ENCODE assay signal across 13 cellular contexts in genomic region chr5:1255081-1255561, GRCh38. TPM values are rescaled to one million over a fixed set of nuclear protein-coding genes. Genes with fewer than 3 reads are reported as not detected.
DNase-seq lines count a peak whose midpoint lies in the region; ATAC-seq, FAIRE-seq and TF ChIP-seq lines count a peak whose summit lies in the region.
"Had no signal": no experiment of that assay in that cellular context is flagged by ENCODE, and none has a peak within 500 bp of the region (broad histone marks: within the 10 kb centered on the region; RNA-seq: fewer than 3 reads in every experiment).

No MANE protein-coding gene starts in this region.

- H3K4me1 Mint-ChIP-seq in activated CD8-positive, alpha-beta memory T cell treated with anti-CD3 and anti-CD28 coated beads, Interleukin-2, amount 10 ng/mL, durations not matched to agents 7 days and 5 days = peaks cover 16% of the 10 kb centered on the region
- H3K4me1 Mint-ChIP-seq in central memory CD8-positive, alpha-beta T cell = peaks cover 17% of the 10 kb centered on the region

- ATAC-seq in Right ventricle myocardium inferior (no peak), SK-N-SH treated with all-trans-retinoic acid at 6 μM for 48 hours (no peak), HG03354 (IDR thresholded peaks at IDR 0.05; ENCODE audit: poor library complexity, severe bottlenecking, unreplicated experiment) (no peak)
- ATAC-seq in activated CD8-positive, alpha-beta memory T cell treated with anti-CD3 and anti-CD28 coated beads, Interleukin-2, amount 10 ng/mL, durations not matched to agents 7 days and 5 days = peak; percentile 87
- peak; percentile 75 for ATAC-seq in central memory CD8-positive, alpha-beta T cell (replicated peaks; ENCODE audit: extremely low read depth, poor library complexity, severe bottlenecking)
- ATAC-seq: gastroesophageal sphincter, lower lobe of right lung had no signal

- intact Hi-C loops in Right ventricle myocardium inferior (cut with DNase I) = no loop called here

- peaks cover 2% of the 10 kb centered on the region for H3K27me3 Mint-ChIP-seq in activated CD8-positive, alpha-beta memory T cell treated with anti-CD3 and anti-CD28 coated beads, Interleukin-2, amount 10 ng/mL, durations not matched to agents 7 days and 5 days
- no peaks in the 10 kb centered on the region for H3K27me3 Mint-ChIP-seq in central memory CD8-positive, alpha-beta T cell

- no peaks in the 10 kb centered on the region for H3K9me3 ChIP-seq in right atrium auricular region
- H3K9me3 ChIP-seq in thymus (ENCODE audit: control insufficient read depth) = no peaks in the 10 kb centered on the region
- H3K9me3 ChIP-seq: gastroesophageal sphincter, lower lobe of right lung had no signal

- no peaks in the 10 kb centered on the region for H3K36me3 Mint-ChIP-seq in activated CD8-positive, alpha-beta memory T cell treated with anti-CD3 and anti-CD28 coated beads, Interleukin-2, amount 10 ng/mL, durations not matched to agents 7 days and 5 days
- H3K36me3 Mint-ChIP-seq in central memory CD8-positive, alpha-beta T cell (ENCODE audit: insufficient read depth) = peaks cover 2% of the 10 kb centered on the region

- TF ChIP-seq CTCF in right atrium auricular region (IDR thresholded peaks at IDR 0.05) = no peak

- CTCF ChIA-PET in activated CD8-positive, alpha-beta memory T cell treated with anti-CD3 and anti-CD28 coated beads, Interleukin-2, amount 10 ng/mL, durations not matched to agents 7 days and 5 days (lab: Charles Lee) = interaction anchor here (1.1 kb wide), 1 partner anchor 81 kb away, joined by 4 read pairs; no protein-coding TSS in a partner anchor

- no peak for FAIRE-seq in frontal cortex (lab: Jason Lieb, UNC)

- H3K27ac ChIP-seq in right atrium auricular region (no peak overlapping the region), thymus (ENCODE audit: low read depth) (peak overlapping the region; percentile 32)
- H3K27ac ChIP-seq: gastroesophageal sphincter, lower lobe of right lung had no signal

- H3K4me1 ChIP-seq in right atrium auricular region (no peaks in the 10 kb centered on the region), thymus (ENCODE audit: control insufficient read depth, insufficient read depth, low read length) (peaks cover 22% of the 10 kb centered on the region)
- H3K4me1 ChIP-seq: gastroesophageal sphincter, lower lobe of right lung had no signal

- H3K4me3 Mint-ChIP-seq in activated CD8-positive, alpha-beta memory T cell treated with anti-CD3 and anti-CD28 coated beads, Interleukin-2, amount 10 ng/mL, durations not matched to agents 7 days and 5 days = no peak overlapping the region
- peak overlapping the region; percentile 63 for H3K4me3 Mint-ChIP-seq in central memory CD8-positive, alpha-beta T cell

- H3K9me3 Mint-ChIP-seq in activated CD8-positive, alpha-beta memory T cell treated with anti-CD3 and anti-CD28 coated beads, Interleukin-2, amount 10 ng/mL, durations not matched to agents 7 days and 5 days (ENCODE audit: low read depth) = no peaks in the 10 kb centered on the region
- H3K9me3 Mint-ChIP-seq in central memory CD8-positive, alpha-beta T cell = no peaks in the 10 kb centered on the region

- DNase-seq in Right ventricle myocardium inferior (ENCODE audit: missing footprints) (peak; percentile 50), right atrium auricular region (ENCODE audit: low spot score) (no peak), frontal cortex (ENCODE audit: low spot score in 2 of 2) (no peak)
- DNase-seq in activated CD8-positive, alpha-beta memory T cell treated with anti-CD3 and anti-CD28 coated beads, Interleukin-2, amount 10 ng/mL, durations not matched to agents 7 days and 5 days = peak; percentile 74
- DNase-seq in central memory CD8-positive, alpha-beta T cell (ENCODE audit: low spot score in 2 of 2) = peak in 1 of 2 donors; percentile 34
- DNase-seq: lower lobe of right lung, NCI-H2029 treated with DMSO at 0.1 percent for 48 hours, posterior cingulate gyrus, Right ventricle myocardium superior had no signal

- no peaks in the 10 kb centered on the region for H3K27me3 ChIP-seq in right atrium auricular region
- no peaks in the 10 kb centered on the region for H3K27me3 ChIP-seq in thymus (ENCODE audit: control insufficient read depth, insufficient read depth)

- no peak overlapping the region for H3K27ac Mint-ChIP-seq in activated CD8-positive, alpha-beta memory T cell treated with anti-CD3 and anti-CD28 coated beads, Interleukin-2, amount 10 ng/mL, durations not matched to agents 7 days and 5 days
- H3K27ac Mint-ChIP-seq in central memory CD8-positive, alpha-beta T cell (ENCODE audit: low read depth) = no peak overlapping the region

- 48% methylated on average over 16 of the region's 16 CpGs for WGBS in thymus

- H3K36me3 ChIP-seq in right atrium auricular region = no peaks in the 10 kb centered on the region
- no peaks in the 10 kb centered on the region for H3K36me3 ChIP-seq in thymus (ENCODE audit: control insufficient read depth, insufficient read depth)
- H3K36me3 ChIP-seq: gastroesophageal sphincter, lower lobe of right lung had no signal

- H3K4me3 ChIP-seq in right atrium auricular region (no peak overlapping the region), thymus (ENCODE audit: low read length) (no peak overlapping the region)
- H3K4me3 ChIP-seq: gastroesophageal sphincter, lower lobe of right lung had no signal

TF ChIP-seq in SK-N-SH treated with all-trans-retinoic acid at 6 μM for 48 hours, 23 proteins besides CTCF, POLR2A, EP300 and RAD21:
- TF ChIP-seq ISL1 (CRISPR knock-in tag; IDR thresholded peaks at IDR 0.05) (no peak), TOX (CRISPR knock-in tag; IDR thresholded peaks at IDR 0.05; ENCODE audit: borderline replicate concordance) (no peak), ZNF8 (CRISPR knock-in tag; IDR thresholded peaks at IDR 0.05) (no peak), TSHZ2 (CRISPR knock-in tag; IDR thresholded peaks at IDR 0.05) (no peak), PPARA (CRISPR knock-in tag; IDR thresholded peaks at IDR 0.05; ENCODE audit: borderline replicate concordance) (no peak), RARB (CRISPR knock-in tag; IDR thresholded peaks at IDR 0.05) (no peak), TCF4 (CRISPR knock-in tag; IDR thresholded peaks at IDR 0.05; ENCODE audit: borderline replicate concordance) (no peak)

RNA-seq across cellular contexts. Expression of gene SLC6A18, which starts 29.9 kb away (rescaled TPM):
- total RNA-seq in Right ventricle myocardium inferior = not detected
- not detected for total RNA-seq in right atrium auricular region
- not detected for total RNA-seq in activated CD8-positive, alpha-beta memory T cell treated with anti-CD3 and anti-CD28 coated beads, Interleukin-2, amount 10 ng/mL, durations not matched to agents 7 days and 5 days
- 0.05 TPM for polyA plus RNA-seq in thymus
- total RNA-seq in frontal cortex = not detected
- total RNA-seq: gastroesophageal sphincter, lower lobe of right lung, Right ventricle myocardium superior had no signal

RNA-seq across cellular contexts. Expression of gene TERT, which starts 39.7 kb away (rescaled TPM):
- total RNA-seq in Right ventricle myocardium inferior (not detected), right atrium auricular region (not detected), frontal cortex (not detected)
- total RNA-seq in activated CD8-positive, alpha-beta memory T cell treated with anti-CD3 and anti-CD28 coated beads, Interleukin-2, amount 10 ng/mL, durations not matched to agents 7 days and 5 days = 1 to 10 TPM in 1 of 2 experiments, under 1 TPM in 1; 0.82 to 1.5 TPM
- 1.9 TPM for polyA plus RNA-seq in thymus
- total RNA-seq: gastroesophageal sphincter, lower lobe of right lung, Right ventricle myocardium superior had no signal

RNA-seq across cellular contexts. Expression of gene SLC6A19, which starts 53.7 kb away (rescaled TPM):
- not detected for total RNA-seq in Right ventricle myocardium inferior
- not detected for total RNA-seq in right atrium auricular region
- total RNA-seq in activated CD8-positive, alpha-beta memory T cell treated with anti-CD3 and anti-CD28 coated beads, Interleukin-2, amount 10 ng/mL, durations not matched to agents 7 days and 5 days = not detected
- 0.16 TPM for polyA plus RNA-seq in thymus
- total RNA-seq in frontal cortex = not detected
- total RNA-seq: gastroesophageal sphincter, lower lobe of right lung, Right ventricle myocardium superior had no signal

Comparison
In these comparisons a context has a peak if more than half of its experiments do, and no peak if none do; other contexts are left out.
1. DNase-seq: peak in Right ventricle myocardium inferior (single experiment) and activated CD8-positive, alpha-beta memory T cell treated with anti-CD3 and anti-CD28 coated beads, Interleukin-2, amount 10 ng/mL, durations not matched to agents 7 days and 5 days (single experiment); none in right atrium auricular region (single experiment) and frontal cortex (0 of 2).
2. ATAC-seq: peak in activated CD8-positive, alpha-beta memory T cell treated with anti-CD3 and anti-CD28 coated beads, Interleukin-2, amount 10 ng/mL, durations not matched to agents 7 days and 5 days (single experiment) and central memory CD8-positive, alpha-beta T cell (single experiment); none in Right ventricle myocardium inferior (single experiment), SK-N-SH treated with all-trans-retinoic acid at 6 μM for 48 hours (single experiment) and HG03354 (single experiment).